Comparison of ENCODE assay signal across 8 cellular contexts in the genomic region with DNA sequence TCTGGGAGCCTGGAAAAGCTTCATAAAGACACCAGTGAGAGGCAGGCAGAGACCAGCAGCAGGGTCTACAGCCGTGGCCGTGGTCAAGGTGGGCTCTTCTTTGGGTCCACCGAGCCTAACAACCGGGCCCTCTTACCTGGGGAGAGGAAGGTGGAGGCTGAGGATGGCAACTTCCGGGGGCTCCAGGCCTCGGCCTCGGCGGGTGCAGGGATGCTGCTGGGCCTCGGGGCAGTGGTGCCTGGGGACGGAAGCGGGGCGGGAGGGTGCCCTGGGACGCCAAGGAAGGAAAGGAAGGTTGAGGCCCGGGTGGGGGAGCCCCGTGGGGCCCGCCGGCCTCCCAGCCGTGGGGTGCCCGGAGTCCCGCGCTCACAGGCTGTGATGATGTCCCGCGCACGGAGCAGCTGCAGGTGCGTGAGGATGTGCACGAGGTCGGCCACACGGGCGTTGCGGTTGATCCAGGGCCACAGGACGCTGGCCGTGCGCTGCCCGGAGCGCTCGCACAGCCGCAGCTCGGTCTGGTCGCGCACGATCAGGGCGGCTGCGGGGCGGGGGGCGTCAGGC. TPM values are rescaled to one million over a fixed set of nuclear protein-coding genes. Genes with fewer than 3 reads are reported as not detected.
DNase-seq lines count a peak whose midpoint lies in the region; ATAC-seq, FAIRE-seq and TF ChIP-seq lines count a peak whose summit lies in the region.

No MANE protein-coding gene starts in this region.

- peak overlapping the region; percentile 77 to 84 (median 84) for H3K4me3 Mint-ChIP-seq in T-cell

- H3K36me3 Mint-ChIP-seq in T-cell, result peaks cover 3% of the 10 kb centered on the region

- peaks cover 41% of the 10 kb centered on the region for H3K36me3 ChIP-seq in BLaER1
- no peaks in the 10 kb centered on the region for H3K36me3 ChIP-seq in pancreas

- intact Hi-C loops in pancreas (cut with DNase I), result no loop called here

- no peaks in the 10 kb centered on the region for H3K9me3 Mint-ChIP-seq in T-cell

- ATAC-seq in GM21528 (IDR thresholded peaks at IDR 0.05; ENCODE audit: low FRiP score, unreplicated experiment) (peak; percentile 8), T-cell (replicated peaks in 1 of 4) (peak; percentile 9 to 22 (median 16)), pancreas (peak in 1 of 4 donors; percentile 2), GM19324 (IDR thresholded peaks at IDR 0.05; ENCODE audit: low FRiP score, unreplicated experiment) (no peak)

- H3K27ac ChIP-seq in BLaER1 (peak overlapping the region; percentile 96), pancreas (peak overlapping the region in 3 of 4 donors; percentile 42 to 63 (median 48))

- peak overlapping the region; percentile 85 for H3K4me2 ChIP-seq in BLaER1

- POLR2A ChIA-PET in T-cell (lab: Charles Lee), result no interaction called here

- no peak for FAIRE-seq in pancreas (lab: Jason Lieb, UNC)

- TF ChIP-seq CTCF in epithelial cell of proximal tubule (conservative IDR thresholded peaks at IDR 0.05; ENCODE audit: low read depth, low read length) (no peak), pancreas (IDR thresholded peaks at IDR 0.05) (no peak)

- H3K9ac ChIP-seq in BLaER1, result peak overlapping the region; percentile 91

- peaks cover 80% of the 10 kb centered on the region for H3K4me1 ChIP-seq in BLaER1
- H3K4me1 ChIP-seq in pancreas, result no peaks in the 10 kb centered on the region

- H3K9me3 ChIP-seq in BLaER1 (no peaks in the 10 kb centered on the region), pancreas (no peaks in the 10 kb centered on the region)

- H3K4me1 Mint-ChIP-seq in T-cell, result peaks cover 5 to 27% (median 26%) of the 10 kb centered on the region in 3 donors

- CTCF ChIA-PET in T-cell (lab: Charles Lee), result interaction anchor here in 1 of 2 donors (0.8 kb wide), 1 partner anchor 116 kb away, joined by 3 read pairs; no protein-coding TSS in a partner anchor

- H3K27me3 Mint-ChIP-seq in T-cell, result peaks cover 0 to 8% of the 10 kb centered on the region in 2 donors

- peaks cover 70% of the 10 kb centered on the region for H3K27me3 ChIP-seq in BLaER1
- H3K27me3 ChIP-seq in pancreas, result no peaks in the 10 kb centered on the region

- peaks cover 83% of the 10 kb centered on the region for H4K20me1 ChIP-seq in BLaER1

- H3K27ac Mint-ChIP-seq in T-cell, result peak overlapping the region; percentile 89 to 93

- H3K4me3 ChIP-seq in BLaER1 (peak overlapping the region; percentile 77), epithelial cell of proximal tubule (ENCODE audit: low read depth, low read length) (peak overlapping the region; percentile 58), pancreas (peak overlapping the region; percentile 27 to 68 (median 43))

- DNase-seq in T-cell (peak in 3 of 34 experiments; percentile 10 to 19 (median 14)), epithelial cell of proximal tubule (ENCODE audit: low read depth) (no peak), pancreas (peak in 1 of 6 donors; percentile 62), NCI-H1105 (lab: John Stamatoyannopoulos, UW) (no peak), ureter (ENCODE audit: low spot score) (no peak)

- 0 to 29% methylated on average over 35 to 45 of the region's 45 CpGs for WGBS in pancreas, 2 donors

RNA-seq across cellular contexts. Expression of a gene that starts 0.6 kb away (rescaled TPM):
- total RNA-seq in T-cell (100 to 1,000 TPM in 1 of 5 donors, 10 to 100 TPM in 4; 66.5 to 102 (median 85.0) TPM), epithelial cell of proximal tubule (131 and 219 TPM in 2 replicates), pancreas (100 to 1,000 TPM in 1 of 6 donors, 10 to 100 TPM in 5; 44.5 to 103 (median 64.6) TPM), ureter (103 TPM)
- 10 to 100 TPM; 35.8 to 48.9 TPM for polyA plus RNA-seq in pancreas

RNA-seq across cellular contexts. Expression of a gene that starts 46.6 kb away (rescaled TPM):
- total RNA-seq in T-cell (10 to 100 TPM in 3 of 5 donors, 1 to 10 TPM in 2; 4.0 to 16.9 (median 14.1) TPM), epithelial cell of proximal tubule (2.3 and 4.3 TPM in 2 replicates), pancreas (10 to 100 TPM in 2 of 6 donors, 1 to 10 TPM in 4; 5.7 to 12.4 (median 9.1) TPM), ureter (12.8 TPM)
- 1 to 10 TPM; 5.2 to 7.8 TPM for polyA plus RNA-seq in pancreas

RNA-seq across cellular contexts. Expression of a gene that starts 47.5 kb away (rescaled TPM):
- total RNA-seq in T-cell (10 to 100 TPM; 67.1 to 73.4 (median 69.2) TPM), epithelial cell of proximal tubule (59.7 and 61.9 TPM in 2 replicates), pancreas (10 to 100 TPM; 10.4 to 28.4 (median 17.0) TPM), ureter (73.9 TPM)
- 10 to 100 TPM; 15.7 to 17.1 TPM for polyA plus RNA-seq in pancreas
